Comparison of ENCODE assay signal across 10 cellular contexts in genomic region chr1:154186852-154187501, GRCh38. TPM values are rescaled to one million over a fixed set of nuclear protein-coding genes. Genes with fewer than 3 reads are reported as not detected.
DNase-seq lines count a peak whose midpoint lies in the region; ATAC-seq lines count a peak whose summit lies in the region.
"Had no signal": no experiment of that assay in that cellular context is flagged by ENCODE, and none has a peak within 500 bp of the region (broad histone marks: within the 10 kb centered on the region; RNA-seq: fewer than 3 reads in every experiment).

No MANE protein-coding gene starts in this region.

- H3K9ac ChIP-seq in Karpas-422 (ENCODE audit: low read length) (peak overlapping the region; percentile 16; the same call in 1 of the 2 replicates), neuronal stem cell (ENCODE audit: low read depth, low read length, poor library complexity) (no peak overlapping the region)

- H3K14ac ChIP-seq in neuronal stem cell (ENCODE audit: low read length): no peak overlapping the region

- peaks cover 10% of the 10 kb centered on the region for H3K79me2 ChIP-seq in Karpas-422 (ENCODE audit: low read length)

- no peaks in the 10 kb centered on the region for H3K9me2 ChIP-seq in Karpas-422 (replicated peaks; ENCODE audit: insufficient read depth, low read length)

- no peak overlapping the region for H3K4me3 Mint-ChIP-seq in T-cell
- H3K4me3 Mint-ChIP-seq: natural killer cell treated with Interleukin-12 subunit alpha and Interleukin-12 subunit beta and Interleukin-15 and Interleukin-18, amount 100 ng/mL, for 72 hours had no signal

- peak; percentile 18 for DNase-seq in DMS79 treated with DMSO at 0.1 percent for 48 hours (lab: John Stamatoyannopoulos, UW)
- no peak for DNase-seq in Karpas-422
- DNase-seq in amniotic epithelial cell (ENCODE audit: low read depth): peak; percentile 29
- DNase-seq in neuronal stem cell (ENCODE audit: low spot score): no peak
- no peak for DNase-seq in T-cell
- no peak for DNase-seq in Right ventricle myocardium superior

- no peak overlapping the region for H4K8ac ChIP-seq in neuronal stem cell (ENCODE audit: low read depth, low read length)

- no peak overlapping the region for H3K23ac ChIP-seq in neuronal stem cell (ENCODE audit: low read depth, low read length, poor library complexity)

- peaks cover 3% of the 10 kb centered on the region for H3K36me3 Mint-ChIP-seq in T-cell

- no peak overlapping the region for H2BK15ac ChIP-seq in neuronal stem cell (ENCODE audit: low read length)

- no peak overlapping the region for H3K4ac ChIP-seq in neuronal stem cell (ENCODE audit: low read length)

- peaks cover 12 to 15% (median 14%) of the 10 kb centered on the region in 3 donors for H3K4me1 Mint-ChIP-seq in T-cell

- no peaks in the 10 kb centered on the region for H3K9me3 Mint-ChIP-seq in T-cell
- H3K9me3 Mint-ChIP-seq: natural killer cell treated with Interleukin-12 subunit alpha and Interleukin-12 subunit beta and Interleukin-15 and Interleukin-18, amount 100 ng/mL, for 72 hours had no signal

- no peak overlapping the region for H2BK120ac ChIP-seq in neuronal stem cell (ENCODE audit: low read depth, low read length)

- H3K27me3 ChIP-seq in Karpas-422 (ENCODE audit: low read length): no peaks in the 10 kb centered on the region
- H3K27me3 ChIP-seq in neuronal stem cell (ENCODE audit: control insufficient read depth in 3 of 3, insufficient read depth in 3 of 3, low read depth in 1 of 3, low read length in 3 of 3): no peaks in the 10 kb centered on the region

- H3K18ac ChIP-seq in neuronal stem cell (ENCODE audit: low read length): no peak overlapping the region

- intact Hi-C loops in Right ventricle myocardium superior (cut with DNase I): no loop called here

- no peak overlapping the region for H2BK12ac ChIP-seq in neuronal stem cell (ENCODE audit: low read length)

- POLR2A ChIA-PET in T-cell (lab: Charles Lee): no interaction called here

- peaks cover 21% of the 10 kb centered on the region for H3K4me1 ChIP-seq in Karpas-422 (ENCODE audit: low read length)
- peaks cover 8 to 24% of the 10 kb centered on the region in 2 donors for H3K4me1 ChIP-seq in neuronal stem cell (ENCODE audit: control insufficient read depth in 2 of 2, insufficient read depth in 1 of 2, low read depth in 1 of 2, low read length in 2 of 2)

- peak overlapping the region; percentile 53; the same call in 1 of the 2 replicates for H2AFZ ChIP-seq in Karpas-422 (ENCODE audit: low read length)
- H2AFZ ChIP-seq in neuronal stem cell (ENCODE audit: low read length): peak overlapping the region; percentile 48

- no peaks in the 10 kb centered on the region for H3K36me3 ChIP-seq in Karpas-422 (ENCODE audit: insufficient read depth, low read length)
- H3K36me3 ChIP-seq in neuronal stem cell (replicated peaks in 1 of 2; ENCODE audit: control insufficient read depth in 2 of 2, insufficient read depth in 2 of 2, low read length in 2 of 2): no peaks in the 10 kb centered on the region

- H3K4me3 ChIP-seq in Karpas-422 (ENCODE audit: low read length): no peak overlapping the region
- H3K4me3 ChIP-seq in neuronal stem cell (ENCODE audit: low read length in 2 of 2): no peak overlapping the region

- no peaks in the 10 kb centered on the region for H3K9me3 ChIP-seq in Karpas-422 (ENCODE audit: low read length)
- no peaks in the 10 kb centered on the region for H3K9me3 ChIP-seq in neuronal stem cell (replicated peaks in 1 of 2; ENCODE audit: control insufficient read depth in 2 of 2, insufficient read depth in 1 of 2, low read depth in 1 of 2, low read length in 2 of 2)

- H4K91ac ChIP-seq in neuronal stem cell (ENCODE audit: low read depth, low read length, poor library complexity): no peak overlapping the region

- H4K20me1 ChIP-seq in Karpas-422 (ENCODE audit: insufficient read depth, low read depth, low read length): peaks cover 3% of the 10 kb centered on the region

- CTCF ChIA-PET in T-cell (lab: Charles Lee): no interaction called here

- H2AK5ac ChIP-seq in neuronal stem cell (ENCODE audit: low read depth, low read length): no peak overlapping the region

- peaks cover 2 to 10% of the 10 kb centered on the region in 2 donors for H3K27me3 Mint-ChIP-seq in T-cell

- ATAC-seq in T-cell (replicated peaks in 1 of 4) (no peak), HG02759 (IDR thresholded peaks at IDR 0.05; ENCODE audit: unreplicated experiment) (no peak), Right ventricle myocardium superior (ENCODE audit: poor library complexity) (no peak)
- ATAC-seq: natural killer cell treated with Interleukin-12 subunit alpha and Interleukin-12 subunit beta and Interleukin-15 and Interleukin-18, amount 100 ng/mL, for 72 hours had no signal

- H3K27ac ChIP-seq in Karpas-422 (ENCODE audit: low read length) (no peak overlapping the region), neuronal stem cell (replicated peaks; ENCODE audit: low read length) (no peak overlapping the region)

- H3K4me2 ChIP-seq in Karpas-422 (ENCODE audit: low read depth, low read length, poor library complexity, severe bottlenecking) (peak overlapping the region; percentile 27), neuronal stem cell (ENCODE audit: insufficient read depth, low read length, poor library complexity, severe bottlenecking) (no peak overlapping the region)

- peaks cover 4% of the 10 kb centered on the region for H3K79me1 ChIP-seq in neuronal stem cell (ENCODE audit: low read depth, low read length)

- no peak overlapping the region for H3K27ac Mint-ChIP-seq in T-cell
- H3K27ac Mint-ChIP-seq: natural killer cell treated with Interleukin-12 subunit alpha and Interleukin-12 subunit beta and Interleukin-15 and Interleukin-18, amount 100 ng/mL, for 72 hours had no signal

- H2BK5ac ChIP-seq in neuronal stem cell (ENCODE audit: low read length): no peak overlapping the region

- no CpG with 5 or more reads among the region's 2 CpGs for WGBS in neuronal stem cell (ENCODE audit: extremely low coverage in 2 of 2, insufficient read length in 2 of 2, insufficient replicate concordance in 1 of 2), 2 donors

RNA-seq across cellular contexts. Expression of gene TPM3, which starts 4.9 kb away (rescaled TPM):
- 257 and 258 TPM in 2 replicates for total RNA-seq in Karpas-422 (2014; rRNA removed; shearing (Covaris generic); ENCODE audit: low replicate concordance)
- 202 TPM for polyA plus RNA-seq in neuronal stem cell (2013, experiment 1 of 2)
- polyA plus RNA-seq in neuronal stem cell (2013, experiment 2 of 2): 205 TPM
- total RNA-seq in T-cell (100 to 1,000 TPM; 340 to 396 (median 363) TPM), Right ventricle myocardium superior (80.9 TPM)

RNA-seq across cellular contexts. Expression of gene CFAP141, which starts 19.2 kb away (rescaled TPM):
- not detected in 2 replicates for total RNA-seq in Karpas-422 (2014; rRNA removed; shearing (Covaris generic); ENCODE audit: low replicate concordance)
- not detected for polyA plus RNA-seq in neuronal stem cell (2013, experiment 1 of 2)
- polyA plus RNA-seq in neuronal stem cell (2013, experiment 2 of 2): 0.24 TPM
- not detected for total RNA-seq in T-cell
- total RNA-seq in Right ventricle myocardium superior: not detected
- total RNA-seq: lung microvascular endothelial cell; natural killer cell treated with Interleukin-12 subunit alpha and Interleukin-12 subunit beta and Interleukin-15 and Interleukin-18, amount 100 ng/mL, for 72 hours had no signal
- polyA plus RNA-seq: BJ had no signal

RNA-seq across cellular contexts. Expression of gene NUP210L, which starts 32.1 kb away (rescaled TPM):
- not detected in 2 replicates for total RNA-seq in Karpas-422 (2014; rRNA removed; shearing (Covaris generic); ENCODE audit: low replicate concordance)
- polyA plus RNA-seq in neuronal stem cell (2013, experiment 1 of 2): not detected
- polyA plus RNA-seq in neuronal stem cell (2013, experiment 2 of 2): not detected
- total RNA-seq in T-cell (under 1 TPM; 0.10 to 0.35 (median 0.18) TPM), Right ventricle myocardium superior (0.43 TPM)
- polyA plus RNA-seq: BJ had no signal

RNA-seq across cellular contexts. Expression of gene UBAP2L, which starts 33.8 kb away (rescaled TPM):
- total RNA-seq in Karpas-422 (2014; rRNA removed; shearing (Covaris generic); ENCODE audit: low replicate concordance): 58.6 and 119 TPM in 2 replicates
- polyA plus RNA-seq in neuronal stem cell (2013, experiment 1 of 2): 156 TPM
- 157 TPM for polyA plus RNA-seq in neuronal stem cell (2013, experiment 2 of 2)
- total RNA-seq in T-cell (100 to 1,000 TPM; 175 to 240 (median 192) TPM), Right ventricle myocardium superior (91.2 TPM)

Comparison
In these comparisons a context has a peak if more than half of its experiments do, and no peak if none do; other contexts are left out.
1. DNase-seq: peak in DMS79 treated with DMSO at 0.1 percent for 48 hours (single experiment) and amniotic epithelial cell (single experiment); none in Karpas-422 (single experiment), neuronal stem cell (single experiment), T-cell (0 of 34) and Right ventricle myocardium superior (single experiment).